In the genomic region with DNA sequence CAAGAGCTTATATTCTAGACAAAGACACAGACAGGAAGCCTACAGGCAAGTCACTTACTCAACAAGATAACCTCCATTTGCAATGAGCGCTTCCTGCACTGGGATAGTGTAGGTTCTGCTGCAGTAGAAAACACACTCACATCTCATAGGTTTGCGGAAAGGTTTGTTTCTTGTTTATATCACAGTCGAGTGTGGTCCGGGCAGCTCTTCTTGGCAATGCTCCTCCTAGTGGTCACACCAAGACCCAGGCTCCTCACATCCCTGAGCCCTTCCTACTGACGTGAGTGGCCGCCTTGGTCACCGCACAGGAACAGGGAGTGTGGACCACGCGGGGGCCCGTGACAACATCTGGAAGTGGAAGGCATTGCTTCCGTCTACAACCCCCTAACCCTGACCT, we compare ENCODE assay signal across 8 cellular contexts. TPM values are rescaled to one million over a fixed set of nuclear protein-coding genes. Genes with fewer than 3 reads are reported as not detected.
DNase-seq lines count a peak whose midpoint lies in the region; ATAC-seq and TF ChIP-seq lines count a peak whose summit lies in the region.

No MANE protein-coding gene starts in this region.

- H3K4me1 Mint-ChIP-seq in T-helper 2 cell treated with Interferon-gamma antibody and Interleukin-4, amounts not matched to agents 5 μg/mL and 100 μg/mL, for 36 hours (ENCODE audit: low read depth) = no peaks in the 10 kb centered on the region

- H3K4me3 Mint-ChIP-seq in T-helper 2 cell treated with Interferon-gamma antibody and Interleukin-4, amounts not matched to agents 5 μg/mL and 100 μg/mL, for 36 hours = no peak overlapping the region

- no peaks in the 10 kb centered on the region for H3K36me3 Mint-ChIP-seq in T-helper 2 cell treated with Interferon-gamma antibody and Interleukin-4, amounts not matched to agents 5 μg/mL and 100 μg/mL, for 36 hours (ENCODE audit: low read depth)

- H3K36me3 ChIP-seq in heart left ventricle = no peaks in the 10 kb centered on the region
- no peaks in the 10 kb centered on the region for H3K36me3 ChIP-seq in iPS DF 6.9 (ENCODE audit: control insufficient read depth, insufficient read depth, low read length)
- no peaks in the 10 kb centered on the region for H3K36me3 ChIP-seq in uterus

- no peak for TF ChIP-seq POLR2A in heart left ventricle (IDR thresholded peaks at IDR 0.05)
- no peak for TF ChIP-seq POLR2A in uterus (IDR thresholded peaks at IDR 0.05)

- intact Hi-C loops in heart left ventricle (cut with DNase I) (no loop called here), left ventricle myocardium superior (cut with micrococcal nuclease) (no loop called here), uterus (cut with DNase I; ENCODE audit: low total_unique reads) (no loop called here)

- H3K27ac ChIP-seq in heart left ventricle (peak overlapping the region in 1 of 12 donors; percentile 77), iPS DF 6.9 (ENCODE audit: low read length) (no peak overlapping the region), uterus (peak overlapping the region; percentile 82 to 95)

- H3K9me3 ChIP-seq in heart left ventricle (peaks cover 0 to 13% (median 2%) of the 10 kb centered on the region in 12 donors), iPS DF 6.9 (ENCODE audit: control insufficient read depth, insufficient read depth, low read length) (no peaks in the 10 kb centered on the region), uterus (no peaks in the 10 kb centered on the region)

- H3K9me3 Mint-ChIP-seq in T-helper 2 cell treated with Interferon-gamma antibody and Interleukin-4, amounts not matched to agents 5 μg/mL and 100 μg/mL, for 36 hours = no peaks in the 10 kb centered on the region

- H3K27me3 Mint-ChIP-seq in T-helper 2 cell treated with Interferon-gamma antibody and Interleukin-4, amounts not matched to agents 5 μg/mL and 100 μg/mL, for 36 hours (ENCODE audit: low read depth) = peaks cover 16% of the 10 kb centered on the region

- peaks cover 0 to 36% (median 11%) of the 10 kb centered on the region in 9 donors for H3K27me3 ChIP-seq in heart left ventricle
- no peaks in the 10 kb centered on the region for H3K27me3 ChIP-seq in iPS DF 6.9 (ENCODE audit: control insufficient read depth, insufficient read depth, low read length)
- H3K27me3 ChIP-seq in uterus = no peaks in the 10 kb centered on the region

- H3K4me3 ChIP-seq in heart left ventricle = no peak overlapping the region
- no peak overlapping the region for H3K4me3 ChIP-seq in iPS DF 6.9 (ENCODE audit: low read length)
- no peak overlapping the region for H3K4me3 ChIP-seq in uterus

- WGBS in heart left ventricle, 4 donors = 10 to 13% (median 12%) methylated on average over 11 of the region's 11 CpGs
- no CpG with 5 or more reads among the region's 11 CpGs for WGBS in iPS DF 6.9 (ENCODE audit: insufficient coverage, insufficient read length)

- no peak overlapping the region for H3K27ac Mint-ChIP-seq in T-helper 2 cell treated with Interferon-gamma antibody and Interleukin-4, amounts not matched to agents 5 μg/mL and 100 μg/mL, for 36 hours

- H3K4me1 ChIP-seq in heart left ventricle = no peaks in the 10 kb centered on the region
- peaks cover 3% of the 10 kb centered on the region; the same call in 1 of the 2 replicates for H3K4me1 ChIP-seq in iPS DF 6.9 (ENCODE audit: control insufficient read depth, insufficient read depth, low read length)
- peaks cover 3 to 5% of the 10 kb centered on the region in 2 donors for H3K4me1 ChIP-seq in uterus

- TF ChIP-seq CTCF in heart left ventricle (IDR thresholded peaks at IDR 0.05) (peak in 8 of 12 donors; percentile 10 to 43 (median 24)), uterus (IDR thresholded peaks at IDR 0.05) (peak; percentile 29 to 46 (median 38))

- ATAC-seq in heart left ventricle (peak in 1 of 4 donors; percentile 41), left ventricle myocardium superior (no peak), HG03469 (IDR thresholded peaks at IDR 0.05; ENCODE audit: unreplicated experiment) (no peak)

- DNase-seq in heart left ventricle (no peak), left ventricle myocardium superior (no peak), SK-N-DZ (ENCODE audit: low spot score) (peak; percentile 33), iPS DF 6.9 (ENCODE audit: low read depth, low spot score) (peak; percentile 41), uterus (peak in 1 of 2 donors; percentile 64), OCI-M2 (lab: John Stamatoyannopoulos, UW; ENCODE audit: unreplicated experiment) (no peak)
- DNase-seq in T-helper 2 cell treated with Interferon-gamma antibody and Interleukin-4, amounts not matched to agents 5 μg/mL and 100 μg/mL, for 36 hours (ENCODE audit: low spot score) = no peak

RNA-seq across cellular contexts. Expression of gene RBFOX3, which starts 48.0 kb away (rescaled TPM):
- total RNA-seq in heart left ventricle (not detected), left ventricle myocardium superior (not detected), uterus (1 to 10 TPM in 3 of 4 donors, under 1 TPM in 1; 0.69 to 5.3 (median 2.7) TPM)
- polyA plus RNA-seq in heart left ventricle = not detected
- polyA plus RNA-seq in SK-N-DZ (2014; cell fraction: cytosol; rRNA removed) = 0.24 TPM in 1 of 2 replicates, not detected in the other
- polyA plus RNA-seq in SK-N-DZ (2014; cell fraction: nucleus; rRNA removed) = not detected in 2 replicates

Comparison
In these comparisons a context has a peak if more than half of its experiments do, and no peak if none do; other contexts are left out.
1. DNase-seq: peak in SK-N-DZ (single experiment) and iPS DF 6.9 (single experiment); none in heart left ventricle (0 of 5), left ventricle myocardium superior (single experiment), T-helper 2 cell treated with Interferon-gamma antibody and Interleukin-4, amounts not matched to agents 5 μg/mL and 100 μg/mL, for 36 hours (single experiment) and OCI-M2 (single experiment).